1 cellular context compared by ENCODE assay signal in genomic region chr15:92073044-92073785, GRCh38.
TF ChIP-seq lines count a peak whose summit lies in the region.

No MANE protein-coding gene starts in this region.

TF ChIP-seq in SK-N-SH treated with all-trans-retinoic acid at 6 μM for 48 hours, 23 proteins besides CTCF, POLR2A, EP300 and RAD21 (continued from another document):
- TF ChIP-seq PATZ1 (CRISPR knock-in tag; IDR thresholded peaks at IDR 0.05; ENCODE audit: borderline replicate concordance) (no peak), ZC3H10 (CRISPR knock-in tag; IDR thresholded peaks at IDR 0.05) (no peak)
